Comparison of ENCODE assay signal across 1 cellular context in the genomic region with DNA sequence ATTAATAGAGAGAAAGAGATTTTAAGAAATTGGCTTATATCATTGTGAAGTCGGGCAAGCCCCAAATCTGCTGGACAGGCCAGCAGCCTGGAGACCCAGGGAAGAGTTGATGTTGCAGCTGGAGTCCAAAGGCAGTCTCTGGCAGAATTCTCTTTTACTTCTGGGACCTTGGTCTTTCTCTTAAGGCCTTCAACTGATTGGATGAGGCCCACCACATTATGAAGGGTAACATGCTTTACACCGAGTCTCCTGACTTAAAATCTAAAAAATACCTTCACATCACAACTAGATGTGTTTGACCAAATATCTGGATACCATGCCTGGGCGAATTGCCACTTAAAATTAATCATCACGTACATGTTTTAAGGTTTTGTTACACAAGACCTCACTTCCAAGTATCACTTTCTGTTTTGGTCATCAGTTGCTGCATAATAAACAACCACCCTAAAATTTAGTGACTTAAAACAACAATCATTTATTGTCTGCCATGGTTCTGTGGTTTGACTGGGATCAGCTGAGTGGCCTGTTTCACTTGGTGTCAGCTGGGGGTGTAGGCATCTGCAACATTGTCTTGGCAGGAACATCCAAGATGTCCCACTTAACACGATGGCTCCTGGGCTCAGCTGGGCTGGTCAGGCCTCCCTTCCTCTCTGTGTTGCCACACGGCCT.
TF ChIP-seq lines count a peak whose summit lies in the region.

No MANE protein-coding gene starts in this region.

TF ChIP-seq in GM12878, 131 proteins besides CTCF, POLR2A, EP300 and RAD21 (continued from another document and continues in another):
- TF ChIP-seq, protein P1, sequence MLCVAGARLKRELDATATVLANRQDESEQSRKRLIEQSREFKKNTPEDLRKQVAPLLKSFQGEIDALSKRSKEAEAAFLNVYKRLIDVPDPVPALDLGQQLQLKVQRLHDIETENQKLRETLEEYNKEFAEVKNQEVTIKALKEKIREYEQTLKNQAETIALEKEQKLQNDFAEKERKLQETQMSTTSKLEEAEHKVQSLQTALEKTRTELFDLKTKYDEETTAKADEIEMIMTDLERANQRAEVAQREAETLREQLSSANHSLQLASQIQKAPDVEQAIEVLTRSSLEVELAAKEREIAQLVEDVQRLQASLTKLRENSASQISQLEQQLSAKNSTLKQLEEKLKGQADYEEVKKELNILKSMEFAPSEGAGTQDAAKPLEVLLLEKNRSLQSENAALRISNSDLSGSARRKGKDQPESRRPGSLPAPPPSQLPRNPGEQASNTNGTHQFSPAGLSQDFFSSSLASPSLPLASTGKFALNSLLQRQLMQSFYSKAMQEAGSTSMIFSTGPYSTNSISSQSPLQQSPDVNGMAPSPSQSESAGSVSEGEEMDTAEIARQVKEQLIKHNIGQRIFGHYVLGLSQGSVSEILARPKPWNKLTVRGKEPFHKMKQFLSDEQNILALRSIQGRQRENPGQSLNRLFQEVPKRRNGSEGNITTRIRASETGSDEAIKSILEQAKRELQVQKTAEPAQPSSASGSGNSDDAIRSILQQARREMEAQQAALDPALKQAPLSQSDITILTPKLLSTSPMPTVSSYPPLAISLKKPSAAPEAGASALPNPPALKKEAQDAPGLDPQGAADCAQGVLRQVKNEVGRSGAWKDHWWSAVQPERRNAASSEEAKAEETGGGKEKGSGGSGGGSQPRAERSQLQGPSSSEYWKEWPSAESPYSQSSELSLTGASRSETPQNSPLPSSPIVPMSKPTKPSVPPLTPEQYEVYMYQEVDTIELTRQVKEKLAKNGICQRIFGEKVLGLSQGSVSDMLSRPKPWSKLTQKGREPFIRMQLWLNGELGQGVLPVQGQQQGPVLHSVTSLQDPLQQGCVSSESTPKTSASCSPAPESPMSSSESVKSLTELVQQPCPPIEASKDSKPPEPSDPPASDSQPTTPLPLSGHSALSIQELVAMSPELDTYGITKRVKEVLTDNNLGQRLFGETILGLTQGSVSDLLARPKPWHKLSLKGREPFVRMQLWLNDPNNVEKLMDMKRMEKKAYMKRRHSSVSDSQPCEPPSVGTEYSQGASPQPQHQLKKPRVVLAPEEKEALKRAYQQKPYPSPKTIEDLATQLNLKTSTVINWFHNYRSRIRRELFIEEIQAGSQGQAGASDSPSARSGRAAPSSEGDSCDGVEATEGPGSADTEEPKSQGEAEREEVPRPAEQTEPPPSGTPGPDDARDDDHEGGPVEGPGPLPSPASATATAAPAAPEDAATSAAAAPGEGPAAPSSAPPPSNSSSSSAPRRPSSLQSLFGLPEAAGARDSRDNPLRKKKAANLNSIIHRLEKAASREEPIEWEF (IDR thresholded peaks at IDR 0.05; ENCODE audit: insufficient replicate concordance, low read depth, low read length), result no peak
- no peak for TF ChIP-seq HCFC1 (IDR thresholded peaks at IDR 0.05; ENCODE audit: low read length)
- no peak for TF ChIP-seq TCF12 (IDR thresholded peaks at IDR 0.05; ENCODE audit: low read depth, low read length)
- no peak for TF ChIP-seq RELA (IDR thresholded peaks at IDR 0.05; ENCODE audit: borderline replicate concordance, partially characterized antibody)
- TF ChIP-seq ZNF622 (IDR thresholded peaks at IDR 0.05), result no peak
- TF ChIP-seq POLR2AphosphoS5 (IDR thresholded peaks at IDR 0.05; ENCODE audit: low read length), result peak; percentile 58
- no peak for TF ChIP-seq ZNF207 (IDR thresholded peaks at IDR 0.05; ENCODE audit: borderline replicate concordance)
- TF ChIP-seq HSF1 (IDR thresholded peaks at IDR 0.05; ENCODE audit: low read depth, low read length), result no peak
- TF ChIP-seq, protein P2, sequence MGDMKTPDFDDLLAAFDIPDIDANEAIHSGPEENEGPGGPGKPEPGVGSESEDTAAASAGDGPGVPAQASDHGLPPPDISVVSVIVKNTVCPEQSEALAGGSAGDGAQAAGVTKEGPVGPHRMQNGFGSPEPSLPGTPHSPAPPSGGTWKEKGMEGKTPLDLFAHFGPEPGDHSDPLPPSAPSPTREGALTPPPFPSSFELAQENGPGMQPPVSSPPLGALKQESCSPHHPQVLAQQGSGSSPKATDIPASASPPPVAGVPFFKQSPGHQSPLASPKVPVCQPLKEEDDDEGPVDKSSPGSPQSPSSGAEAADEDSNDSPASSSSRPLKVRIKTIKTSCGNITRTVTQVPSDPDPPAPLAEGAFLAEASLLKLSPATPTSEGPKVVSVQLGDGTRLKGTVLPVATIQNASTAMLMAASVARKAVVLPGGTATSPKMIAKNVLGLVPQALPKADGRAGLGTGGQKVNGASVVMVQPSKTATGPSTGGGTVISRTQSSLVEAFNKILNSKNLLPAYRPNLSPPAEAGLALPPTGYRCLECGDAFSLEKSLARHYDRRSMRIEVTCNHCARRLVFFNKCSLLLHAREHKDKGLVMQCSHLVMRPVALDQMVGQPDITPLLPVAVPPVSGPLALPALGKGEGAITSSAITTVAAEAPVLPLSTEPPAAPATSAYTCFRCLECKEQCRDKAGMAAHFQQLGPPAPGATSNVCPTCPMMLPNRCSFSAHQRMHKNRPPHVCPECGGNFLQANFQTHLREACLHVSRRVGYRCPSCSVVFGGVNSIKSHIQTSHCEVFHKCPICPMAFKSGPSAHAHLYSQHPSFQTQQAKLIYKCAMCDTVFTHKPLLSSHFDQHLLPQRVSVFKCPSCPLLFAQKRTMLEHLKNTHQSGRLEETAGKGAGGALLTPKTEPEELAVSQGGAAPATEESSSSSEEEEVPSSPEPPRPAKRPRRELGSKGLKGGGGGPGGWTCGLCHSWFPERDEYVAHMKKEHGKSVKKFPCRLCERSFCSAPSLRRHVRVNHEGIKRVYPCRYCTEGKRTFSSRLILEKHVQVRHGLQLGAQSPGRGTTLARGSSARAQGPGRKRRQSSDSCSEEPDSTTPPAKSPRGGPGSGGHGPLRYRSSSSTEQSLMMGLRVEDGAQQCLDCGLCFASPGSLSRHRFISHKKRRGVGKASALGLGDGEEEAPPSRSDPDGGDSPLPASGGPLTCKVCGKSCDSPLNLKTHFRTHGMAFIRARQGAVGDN (IDR thresholded peaks at IDR 0.05), result 0 out of 2 replicates have a peak, but pooled peaks have one; percentile 18
- no peak for TF ChIP-seq RB1 (IDR thresholded peaks at IDR 0.05; ENCODE audit: borderline replicate concordance)
- TF ChIP-seq, protein P3, sequence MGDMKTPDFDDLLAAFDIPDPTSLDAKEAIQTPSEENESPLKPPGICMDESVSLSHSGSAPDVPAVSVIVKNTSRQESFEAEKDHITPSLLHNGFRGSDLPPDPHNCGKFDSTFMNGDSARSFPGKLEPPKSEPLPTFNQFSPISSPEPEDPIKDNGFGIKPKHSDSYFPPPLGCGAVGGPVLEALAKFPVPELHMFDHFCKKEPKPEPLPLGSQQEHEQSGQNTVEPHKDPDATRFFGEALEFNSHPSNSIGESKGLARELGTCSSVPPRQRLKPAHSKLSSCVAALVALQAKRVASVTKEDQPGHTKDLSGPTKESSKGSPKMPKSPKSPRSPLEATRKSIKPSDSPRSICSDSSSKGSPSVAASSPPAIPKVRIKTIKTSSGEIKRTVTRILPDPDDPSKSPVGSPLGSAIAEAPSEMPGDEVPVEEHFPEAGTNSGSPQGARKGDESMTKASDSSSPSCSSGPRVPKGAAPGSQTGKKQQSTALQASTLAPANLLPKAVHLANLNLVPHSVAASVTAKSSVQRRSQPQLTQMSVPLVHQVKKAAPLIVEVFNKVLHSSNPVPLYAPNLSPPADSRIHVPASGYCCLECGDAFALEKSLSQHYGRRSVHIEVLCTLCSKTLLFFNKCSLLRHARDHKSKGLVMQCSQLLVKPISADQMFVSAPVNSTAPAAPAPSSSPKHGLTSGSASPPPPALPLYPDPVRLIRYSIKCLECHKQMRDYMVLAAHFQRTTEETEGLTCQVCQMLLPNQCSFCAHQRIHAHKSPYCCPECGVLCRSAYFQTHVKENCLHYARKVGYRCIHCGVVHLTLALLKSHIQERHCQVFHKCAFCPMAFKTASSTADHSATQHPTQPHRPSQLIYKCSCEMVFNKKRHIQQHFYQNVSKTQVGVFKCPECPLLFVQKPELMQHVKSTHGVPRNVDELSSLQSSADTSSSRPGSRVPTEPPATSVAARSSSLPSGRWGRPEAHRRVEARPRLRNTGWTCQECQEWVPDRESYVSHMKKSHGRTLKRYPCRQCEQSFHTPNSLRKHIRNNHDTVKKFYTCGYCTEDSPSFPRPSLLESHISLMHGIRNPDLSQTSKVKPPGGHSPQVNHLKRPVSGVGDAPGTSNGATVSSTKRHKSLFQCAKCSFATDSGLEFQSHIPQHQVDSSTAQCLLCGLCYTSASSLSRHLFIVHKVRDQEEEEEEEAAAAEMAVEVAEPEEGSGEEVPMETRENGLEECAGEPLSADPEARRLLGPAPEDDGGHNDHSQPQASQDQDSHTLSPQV (IDR thresholded peaks at IDR 0.05), result no peak
- TF ChIP-seq NBN (IDR thresholded peaks at IDR 0.05), result 0 out of 2 replicates have a peak, but pooled peaks have one; percentile 31
- peak; percentile 34; the same call in 1 of the 2 replicates for TF ChIP-seq SMARCA5 (IDR thresholded peaks at IDR 0.05)
- no peak for TF ChIP-seq RCOR1 (conservative IDR thresholded peaks at IDR 0.05; ENCODE audit: low read depth, low read length)
- TF ChIP-seq, protein P4, sequence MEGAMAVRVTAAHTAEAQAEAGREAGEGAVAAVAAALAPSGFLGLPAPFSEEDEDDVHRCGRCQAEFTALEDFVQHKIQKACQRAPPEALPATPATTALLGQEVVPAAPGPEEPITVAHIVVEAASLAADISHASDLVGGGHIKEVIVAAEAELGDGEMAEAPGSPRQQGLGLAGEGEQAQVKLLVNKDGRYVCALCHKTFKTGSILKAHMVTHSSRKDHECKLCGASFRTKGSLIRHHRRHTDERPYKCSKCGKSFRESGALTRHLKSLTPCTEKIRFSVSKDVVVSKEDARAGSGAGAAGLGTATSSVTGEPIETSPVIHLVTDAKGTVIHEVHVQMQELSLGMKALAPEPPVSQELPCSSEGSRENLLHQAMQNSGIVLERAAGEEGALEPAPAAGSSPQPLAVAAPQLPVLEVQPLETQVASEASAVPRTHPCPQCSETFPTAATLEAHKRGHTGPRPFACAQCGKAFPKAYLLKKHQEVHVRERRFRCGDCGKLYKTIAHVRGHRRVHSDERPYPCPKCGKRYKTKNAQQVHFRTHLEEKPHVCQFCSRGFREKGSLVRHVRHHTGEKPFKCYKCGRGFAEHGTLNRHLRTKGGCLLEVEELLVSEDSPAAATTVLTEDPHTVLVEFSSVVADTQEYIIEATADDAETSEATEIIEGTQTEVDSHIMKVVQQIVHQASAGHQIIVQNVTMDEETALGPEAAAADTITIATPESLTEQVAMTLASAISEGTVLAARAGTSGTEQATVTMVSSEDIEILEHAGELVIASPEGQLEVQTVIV (IDR thresholded peaks at IDR 0.05; ENCODE audit: borderline replicate concordance, partially characterized antibody), result no peak
- no peak for TF ChIP-seq GABPA (IDR thresholded peaks at IDR 0.05; ENCODE audit: low read depth)
- no peak for TF ChIP-seq POLR2AphosphoS2 (IDR thresholded peaks at IDR 0.05; ENCODE audit: low read depth, low read length)
- TF ChIP-seq, protein P5, sequence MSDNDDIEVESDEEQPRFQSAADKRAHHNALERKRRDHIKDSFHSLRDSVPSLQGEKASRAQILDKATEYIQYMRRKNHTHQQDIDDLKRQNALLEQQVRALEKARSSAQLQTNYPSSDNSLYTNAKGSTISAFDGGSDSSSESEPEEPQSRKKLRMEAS (IDR thresholded peaks at IDR 0.05; ENCODE audit: low read depth, low read length), result no peak
- TF ChIP-seq STAT3 (IDR thresholded peaks at IDR 0.05; ENCODE audit: low read depth, low read length), result no peak
- TF ChIP-seq SPI1 (IDR thresholded peaks at IDR 0.05; ENCODE audit: borderline replicate concordance, insufficient read depth, low read depth, low read length), result no peak
- TF ChIP-seq SMAD1 (IDR thresholded peaks at IDR 0.05; ENCODE audit: low read depth, partially characterized antibody), result no peak
- peak; percentile 66 for TF ChIP-seq ATF2 (IDR thresholded peaks at IDR 0.05; ENCODE audit: low read length)
- 0 out of 3 replicates have a peak, but pooled peaks have one; percentile 41 for TF ChIP-seq POU2F2 (IDR thresholded peaks at IDR 0.05; ENCODE audit: borderline replicate concordance, low read depth, low read length)
- TF ChIP-seq BCL11A (IDR thresholded peaks at IDR 0.05; ENCODE audit: low read depth, low read length), result peak; percentile 56; the same call in 1 of the 2 replicates
- TF ChIP-seq ESRRA (IDR thresholded peaks at IDR 0.05; ENCODE audit: low read length), result no peak
- TF ChIP-seq IRF5 (IDR thresholded peaks at IDR 0.05; ENCODE audit: borderline replicate concordance), result no peak
- no peak for TF ChIP-seq MEF2B (IDR thresholded peaks at IDR 0.05; ENCODE audit: partially characterized antibody, poor library complexity, severe bottlenecking)
